Comparison of ENCODE assay signal across 23 cellular contexts in genomic region chr10:12602557-12602956, GRCh38.
DNase-seq lines count a peak whose midpoint lies in the region; ATAC-seq and TF ChIP-seq lines count a peak whose summit lies in the region.
"Had no signal": no experiment of that assay in that cellular context is flagged by ENCODE, and none has a peak within 500 bp of the region (broad histone marks: within the 10 kb centered on the region; RNA-seq: fewer than 3 reads in every experiment).

No MANE protein-coding gene starts in this region.

- H3K4me1 Mint-ChIP-seq in CD4-positive, alpha-beta T cell (ENCODE audit: low read depth): peaks cover 68% of the 10 kb centered on the region
- H3K4me1 Mint-ChIP-seq in nephron progenitor cell: peaks cover 10% of the 10 kb centered on the region
- peaks cover 26% of the 10 kb centered on the region for H3K4me1 Mint-ChIP-seq in T-helper 2 cell treated with Interferon-gamma antibody and Interleukin-4, amounts not matched to agents 5 μg/mL and 100 μg/mL, for 36 hours (ENCODE audit: low read depth)

- TF ChIP-seq CTCF in CD4-positive, alpha-beta T cell (IDR thresholded peaks at IDR 0.05): no peak
- TF ChIP-seq CTCF in HEK293 (tag by site-specific recombination; IDR thresholded peaks at IDR 0.05) (no peak), nephron progenitor cell (IDR thresholded peaks at IDR 0.05) (no peak)

- no peaks in the 10 kb centered on the region for H3K9me3 Mint-ChIP-seq in CD4-positive, alpha-beta T cell
- H3K9me3 Mint-ChIP-seq in nephron progenitor cell: peaks cover 28% of the 10 kb centered on the region
- no peaks in the 10 kb centered on the region for H3K9me3 Mint-ChIP-seq in T-helper 2 cell treated with Interferon-gamma antibody and Interleukin-4, amounts not matched to agents 5 μg/mL and 100 μg/mL, for 36 hours
- H3K9me3 Mint-ChIP-seq: activated naive CD4-positive, alpha-beta T cell treated with anti-CD3 and anti-CD28 coated beads for 36 hours; GM23338; stimulated activated memory B cell treated with anti-CD40 and anti-IgM and Interleukin-4, amounts not matched to agents 10 μg/mL and 1 μg/mL and 100 μg/mL, for 72 hours had no signal

- H3K4me1 ChIP-seq in HEK293 (ENCODE audit: control insufficient read depth, insufficient read depth, low read length): no peaks in the 10 kb centered on the region
- H3K4me1 ChIP-seq: parathyroid adenoma had no signal

- H3K4me3 ChIP-seq in HEK293 (ENCODE audit: low read depth, low read length): no peak overlapping the region
- H3K4me3 ChIP-seq: BLaER1 treated with 17β-estradiol and CSF1 and Interleukin-3, amounts not matched to agents 10 nM and 100 nM; GM23338; mucosa of descending colon; SJSA1; upper lobe of left lung had no signal

- H3K36me3 Mint-ChIP-seq in CD4-positive, alpha-beta T cell (ENCODE audit: low read depth): peaks cover 4% of the 10 kb centered on the region
- peaks cover 12% of the 10 kb centered on the region for H3K36me3 Mint-ChIP-seq in nephron progenitor cell (ENCODE audit: low read depth)
- H3K36me3 Mint-ChIP-seq in T-helper 2 cell treated with Interferon-gamma antibody and Interleukin-4, amounts not matched to agents 5 μg/mL and 100 μg/mL, for 36 hours (ENCODE audit: low read depth): no peaks in the 10 kb centered on the region

- ATAC-seq in CD4-positive, alpha-beta T cell (ENCODE audit: poor library complexity): no peak
- no peak for ATAC-seq in GM18520 (IDR thresholded peaks at IDR 0.05; ENCODE audit: unreplicated experiment)
- ATAC-seq: GM23338; mucosa of descending colon; stimulated activated memory B cell treated with anti-CD40 and anti-IgM and Interleukin-4, amounts not matched to agents 10 μg/mL and 1 μg/mL and 100 μg/mL, for 72 hours had no signal

- H3K27ac Mint-ChIP-seq in CD4-positive, alpha-beta T cell: peak overlapping the region; percentile 6
- H3K27ac Mint-ChIP-seq in nephron progenitor cell: peak overlapping the region; percentile 62
- H3K27ac Mint-ChIP-seq in T-helper 2 cell treated with Interferon-gamma antibody and Interleukin-4, amounts not matched to agents 5 μg/mL and 100 μg/mL, for 36 hours: no peak overlapping the region
- H3K27ac Mint-ChIP-seq: activated naive CD4-positive, alpha-beta T cell treated with anti-CD3 and anti-CD28 coated beads for 36 hours; activated T-helper 1 cell treated with anti-CD3 and anti-CD28 coated beads, Interleukin-12 subunit alpha, Interleukin-12 subunit beta, Interleukin-2, Interleukin-4 antibody, amounts not matched to agents 30 ng/mL and 10 ng/mL and 1 ng/mL, durations not matched to agents 14 hours and 24 hours and 36 hours; GM23338; stimulated activated memory B cell treated with anti-CD40 and anti-IgM and Interleukin-4, amounts not matched to agents 10 μg/mL and 1 μg/mL and 100 μg/mL, for 72 hours had no signal

- CTCF ChIA-PET in CD4-positive, alpha-beta T cell (lab: Charles Lee): interaction anchor here (0.6 kb wide), 1 partner anchor 13 kb away, joined by 3 read pairs; no protein-coding TSS in a partner anchor
- CTCF ChIA-PET in HEK293 (lab: Yijun Ruan, JAX): no interaction called here

- no peaks in the 10 kb centered on the region for H3K27me3 Mint-ChIP-seq in CD4-positive, alpha-beta T cell
- H3K27me3 Mint-ChIP-seq in nephron progenitor cell (ENCODE audit: low read depth, poor library complexity): peaks cover 5% of the 10 kb centered on the region
- no peaks in the 10 kb centered on the region for H3K27me3 Mint-ChIP-seq in T-helper 2 cell treated with Interferon-gamma antibody and Interleukin-4, amounts not matched to agents 5 μg/mL and 100 μg/mL, for 36 hours (ENCODE audit: low read depth)
- H3K27me3 Mint-ChIP-seq: stimulated activated memory B cell treated with anti-CD40 and anti-IgM and Interleukin-4, amounts not matched to agents 10 μg/mL and 1 μg/mL and 100 μg/mL, for 72 hours had no signal

- H3K27me3 ChIP-seq in CD4-positive, alpha-beta T cell (ENCODE audit: control insufficient read depth, insufficient read depth, low read length): no peaks in the 10 kb centered on the region
- H3K27me3 ChIP-seq: BLaER1 treated with 17β-estradiol and CSF1 and Interleukin-3, amounts not matched to agents 10 nM and 100 nM; brain microvascular endothelial cell; SJSA1; upper lobe of left lung had no signal

- POLR2A ChIA-PET in CD4-positive, alpha-beta T cell (lab: Charles Lee): no interaction called here
- POLR2A ChIA-PET in HEK293 (lab: Yijun Ruan, JAX): no interaction called here

- no peak overlapping the region for H3K4me3 Mint-ChIP-seq in CD4-positive, alpha-beta T cell
- no peak overlapping the region for H3K4me3 Mint-ChIP-seq in nephron progenitor cell
- no peak overlapping the region for H3K4me3 Mint-ChIP-seq in T-helper 2 cell treated with Interferon-gamma antibody and Interleukin-4, amounts not matched to agents 5 μg/mL and 100 μg/mL, for 36 hours
- H3K4me3 Mint-ChIP-seq: activated naive CD4-positive, alpha-beta T cell treated with anti-CD3 and anti-CD28 coated beads for 36 hours; activated T-helper 1 cell treated with anti-CD3 and anti-CD28 coated beads, Interleukin-12 subunit alpha, Interleukin-12 subunit beta, Interleukin-2, Interleukin-4 antibody, amounts not matched to agents 30 ng/mL and 10 ng/mL and 1 ng/mL, durations not matched to agents 14 hours and 24 hours and 36 hours; GM23338; stimulated activated memory B cell treated with anti-CD40 and anti-IgM and Interleukin-4, amounts not matched to agents 10 μg/mL and 1 μg/mL and 100 μg/mL, for 72 hours had no signal

- H3K36me3 ChIP-seq in HEK293 (ENCODE audit: control insufficient read depth in 2 of 2, insufficient read depth in 1 of 2, low read length in 2 of 2): no peaks in the 10 kb centered on the region
- H3K36me3 ChIP-seq: brain microvascular endothelial cell, SJSA1, upper lobe of left lung had no signal

- intact Hi-C loops in CD4-positive, alpha-beta T cell (cut with DNase I, micrococcal nuclease): loop anchor here in 1 of 2 experiments (5.0 kb wide), 1 partner anchor 250 kb away; no protein-coding TSS in a partner anchor

- H3K27ac ChIP-seq in CD4-positive, alpha-beta T cell (ENCODE audit: low read depth, low read length): no peak overlapping the region
- no peak overlapping the region for H3K27ac ChIP-seq in HEK293 (ENCODE audit: extremely low read depth, low read depth, low read length)
- H3K27ac ChIP-seq: BLaER1 treated with 17β-estradiol and CSF1 and Interleukin-3, amounts not matched to agents 10 nM and 100 nM; brain microvascular endothelial cell; parathyroid adenoma; SJSA1; upper lobe of left lung had no signal

- no peaks in the 10 kb centered on the region for H3K9me3 ChIP-seq in CD4-positive, alpha-beta T cell (ENCODE audit: control insufficient read depth, low read length)
- H3K9me3 ChIP-seq in HEK293 (ENCODE audit: control insufficient read depth, insufficient read depth, low read depth, low read length): no peaks in the 10 kb centered on the region
- H3K9me3 ChIP-seq: mucosa of descending colon, SJSA1, upper lobe of left lung had no signal

- DNase-seq in CD4-positive, alpha-beta T cell: no peak
- DNase-seq in NCI-H774 (lab: John Stamatoyannopoulos, UW) (peak; percentile 25), nephron progenitor cell (no peak), foreskin melanocyte (no peak)
- DNase-seq in T-helper 2 cell treated with Interferon-gamma antibody and Interleukin-4, amounts not matched to agents 5 μg/mL and 100 μg/mL, for 36 hours (ENCODE audit: low spot score): no peak
- DNase-seq: activated CD4-positive, alpha-beta T cell treated with anti-CD3 and anti-CD28 coated beads, Interleukin-2, amount 50 U/mL, for 4 hours; activated naive CD4-positive, alpha-beta T cell treated with anti-CD3 and anti-CD28 coated beads for 36 hours; amniotic stem cell; Calu3; NCI-H524 treated with DMSO at 0.1 percent for 48 hours; RPMI8226; stimulated activated CD4-positive, alpha-beta T cell treated with anti-CD3 and anti-CD28 coated beads, Interleukin-4, amount 100 ng/mL, for 24 hours; upper lobe of left lung had no signal

TF ChIP-seq in HEK293, 187 proteins besides CTCF, POLR2A, EP300 and RAD21:
- TF ChIP-seq ZFHX2 (tag by site-specific recombination; conservative IDR thresholded peaks at IDR 0.05) (peak; percentile 66; the same call in 1 of the 2 replicates), ZNF239 (tag by site-specific recombination; IDR thresholded peaks at IDR 0.05) (no peak), ZNF707 (tag by site-specific recombination; IDR thresholded peaks at IDR 0.05) (no peak), ZNF19 (tag by site-specific recombination; IDR thresholded peaks at IDR 0.05; ENCODE audit: low read depth) (no peak), EGR2 (tag by site-specific recombination; IDR thresholded peaks at IDR 0.05; ENCODE audit: low read depth) (peak; percentile 79), ZNF792 (tag by site-specific recombination; IDR thresholded peaks at IDR 0.05) (no peak)
TF ChIP-seq in HEK293: peak in this region for 2.
